ENCODE assay signal across 8 cellular contexts in genomic region chr14:102795060-102795925, GRCh38. TPM values are rescaled to one million over a fixed set of nuclear protein-coding genes. Genes with fewer than 3 reads are reported as not detected.
DNase-seq lines count a peak whose midpoint lies in the region; ATAC-seq and TF ChIP-seq lines count a peak whose summit lies in the region.

No MANE protein-coding gene starts in this region.

- CTCF ChIA-PET in CD8-positive, alpha-beta T cell (lab: Charles Lee), result no interaction called here
- CTCF ChIA-PET in GM10248 (lab: Yijun Ruan, JAX), result interaction anchor here (1.0 to 3.0 kb wide), 6 partner anchors 10 to 100 kb away, joined by 3 to 16 read pairs (median 4); no protein-coding TSS in a partner anchor

- H3K9me3 ChIP-seq in CD8-positive, alpha-beta T cell (ENCODE audit: low read length), result no peaks in the 10 kb centered on the region
- H3K9me3 ChIP-seq in Peyer's patch (no peaks in the 10 kb centered on the region), muscle layer of duodenum (ENCODE audit: control insufficient read depth in 1 of 2, low read length in 2 of 2) (peaks cover 0 to 4% of the 10 kb centered on the region in 2 donors)

- peaks cover 60% of the 10 kb centered on the region for H3K4me1 Mint-ChIP-seq in CD8-positive, alpha-beta T cell (ENCODE audit: low read depth)
- H3K4me1 Mint-ChIP-seq in HFFc6 (ENCODE audit: low read depth), result peaks cover 32% of the 10 kb centered on the region
- peaks cover 46 to 63% of the 10 kb centered on the region in 2 donors for H3K4me1 Mint-ChIP-seq in effector memory CD8-positive, alpha-beta T cell (ENCODE audit: low read depth in 2 of 2)

- ATAC-seq in CD8-positive, alpha-beta T cell, result peak; percentile 92
- ATAC-seq in effector memory CD8-positive, alpha-beta T cell (replicated peaks), result peak; percentile 96
- no peak for ATAC-seq in GM19467 (IDR thresholded peaks at IDR 0.05; ENCODE audit: unreplicated experiment)

- peak overlapping the region; percentile 88 for H3K27ac Mint-ChIP-seq in CD8-positive, alpha-beta T cell
- H3K27ac Mint-ChIP-seq in HFFc6, result peak overlapping the region; percentile 99
- peak overlapping the region; percentile 52 to 84 for H3K27ac Mint-ChIP-seq in effector memory CD8-positive, alpha-beta T cell

- H3K36me3 ChIP-seq in CD8-positive, alpha-beta T cell (ENCODE audit: insufficient read depth, low read length), result no peaks in the 10 kb centered on the region
- H3K36me3 ChIP-seq in Peyer's patch (no peaks in the 10 kb centered on the region), muscle layer of duodenum (ENCODE audit: control insufficient read depth in 1 of 2, insufficient read depth in 2 of 2, low read length in 2 of 2) (no peaks in the 10 kb centered on the region)

- peak overlapping the region; percentile 50 for H3K4me3 Mint-ChIP-seq in CD8-positive, alpha-beta T cell
- peak overlapping the region; percentile 84 for H3K4me3 Mint-ChIP-seq in HFFc6
- peak overlapping the region; percentile 11 to 16 for H3K4me3 Mint-ChIP-seq in effector memory CD8-positive, alpha-beta T cell

- peaks cover 46% of the 10 kb centered on the region for H3K36me3 Mint-ChIP-seq in CD8-positive, alpha-beta T cell
- H3K36me3 Mint-ChIP-seq in HFFc6 (ENCODE audit: low read depth), result peaks cover 19% of the 10 kb centered on the region
- H3K36me3 Mint-ChIP-seq in effector memory CD8-positive, alpha-beta T cell (ENCODE audit: insufficient read depth), result peaks cover 30% of the 10 kb centered on the region

- no peak for TF ChIP-seq CTCF in CD8-positive, alpha-beta T cell (IDR thresholded peaks at IDR 0.05)
- TF ChIP-seq CTCF in HFFc6 (IDR thresholded peaks at IDR 0.05) (peak; percentile 69), Peyer's patch (IDR thresholded peaks at IDR 0.05) (no peak), GM10248 (IDR thresholded peaks at IDR 0.05; ENCODE audit: control extremely low read depth, extremely low read depth, low read depth, missing control alignments) (no peak)

- peak in 3 of 7 experiments; percentile 26 to 48 (median 36) for DNase-seq in CD8-positive, alpha-beta T cell
- peak; percentile 86 for DNase-seq in HFFc6
- peak in 2 of 3 donors; percentile 55 to 80 for DNase-seq in Peyer's patch
- DNase-seq in effector memory CD8-positive, alpha-beta T cell, result peak in 1 of 3 experiments; percentile 27
- no peak for DNase-seq in NCI-H1105 treated with DMSO at 0.1 percent for 48 hours (lab: John Stamatoyannopoulos, UW)
- no peak for DNase-seq in GM10248 (ENCODE audit: extremely low spot score)

- TF ChIP-seq POLR2A in Peyer's patch (IDR thresholded peaks at IDR 0.05), result no peak

- no peak overlapping the region for H3K27ac ChIP-seq in CD8-positive, alpha-beta T cell (ENCODE audit: low read depth, low read length)
- H3K27ac ChIP-seq in Peyer's patch (peak overlapping the region; percentile 30 to 70 (median 50)), muscle layer of duodenum (ENCODE audit: low read length) (peak overlapping the region; percentile 12)

- no peaks in the 10 kb centered on the region for H3K27me3 Mint-ChIP-seq in CD8-positive, alpha-beta T cell (ENCODE audit: low read depth)
- H3K27me3 Mint-ChIP-seq in HFFc6 (ENCODE audit: insufficient read depth), result peaks cover 1% of the 10 kb centered on the region; the same call in 1 of the 2 replicates
- H3K27me3 Mint-ChIP-seq in effector memory CD8-positive, alpha-beta T cell, result no peaks in the 10 kb centered on the region

- H3K4me1 ChIP-seq in CD8-positive, alpha-beta T cell (ENCODE audit: insufficient read depth, low read length), result peaks cover 22% of the 10 kb centered on the region
- H3K4me1 ChIP-seq in Peyer's patch (peaks cover 0 to 13% (median 3%) of the 10 kb centered on the region in 4 donors), muscle layer of duodenum (ENCODE audit: control insufficient read depth in 1 of 2, insufficient read depth in 2 of 2, low read length in 2 of 2) (peaks cover 6% of the 10 kb centered on the region in 2 donors)

- H3K4me3 ChIP-seq in CD8-positive, alpha-beta T cell (ENCODE audit: low read depth, low read length), result no peak overlapping the region
- H3K4me3 ChIP-seq in Peyer's patch, result no peak overlapping the region
- no peak overlapping the region for H3K4me3 ChIP-seq in muscle layer of duodenum (ENCODE audit: low read depth in 1 of 2, low read length in 2 of 2)

- POLR2A ChIA-PET in CD8-positive, alpha-beta T cell (lab: Charles Lee), result no interaction called here
- POLR2A ChIA-PET in GM10248 (lab: Yijun Ruan, JAX), result interaction anchor here (0.7 to 1.2 kb wide), 2 partner anchors 10 to 31 kb away, joined by 3 to 4 read pairs; no protein-coding TSS in a partner anchor

- intact Hi-C loops in CD8-positive, alpha-beta T cell (cut with DNase I, micrococcal nuclease), result no loop called here

- H3K9me3 Mint-ChIP-seq in CD8-positive, alpha-beta T cell, result peaks cover 6% of the 10 kb centered on the region
- peaks cover 8% of the 10 kb centered on the region for H3K9me3 Mint-ChIP-seq in HFFc6
- no peaks in the 10 kb centered on the region for H3K9me3 Mint-ChIP-seq in effector memory CD8-positive, alpha-beta T cell

- no peaks in the 10 kb centered on the region for H3K27me3 ChIP-seq in CD8-positive, alpha-beta T cell (ENCODE audit: insufficient read depth, low read length)
- H3K27me3 ChIP-seq in Peyer's patch (no peaks in the 10 kb centered on the region), muscle layer of duodenum (ENCODE audit: low read depth, low read length) (no peaks in the 10 kb centered on the region)

RNA-seq across cellular contexts. Expression of gene TRAF3, which starts 18.0 kb away (rescaled TPM):
- total RNA-seq in CD8-positive, alpha-beta T cell, result 10 to 100 TPM; 40.4 to 43.2 TPM
- total RNA-seq in HFFc6 (2021; fragmentation: NEBNext Ultra II Directional; extraction: Animal tissue kit (Norgen Biotek cat#: 25700)), result 10 to 100 TPM; 19.9 to 28.8 (median 22.6) TPM
- total RNA-seq in Peyer's patch, result 10 to 100 TPM; 31.7 to 47.8 (median 41.8) TPM

Comparison
In these comparisons a context has a peak if more than half of its experiments do, and no peak if none do; other contexts are left out.
1. DNase-seq: peak in HFFc6 (single experiment) and Peyer's patch (2 of 3); none in NCI-H1105 treated with DMSO at 0.1 percent for 48 hours (single experiment) and GM10248 (single experiment).
2. H3K4me3 Mint-ChIP-seq: peak in every context shown above with its lines; median percentile 84 in HFFc6; 50 in CD8-positive, alpha-beta T cell; 14 in effector memory CD8-positive, alpha-beta T cell.
3. Peak in every context shown above with its lines, with median percentiles within 50 percentile points of each other: H3K27ac Mint-ChIP-seq.